Comparison of ENCODE assay signal across 8 cellular contexts in genomic region chr4:106316773-106317409, GRCh38. TPM values are rescaled to one million over a fixed set of nuclear protein-coding genes. Genes with fewer than 3 reads are reported as not detected.
DNase-seq lines count a peak whose midpoint lies in the region; ATAC-seq and TF ChIP-seq lines count a peak whose summit lies in the region.

No MANE protein-coding gene starts in this region.

- peak overlapping the region; percentile 62 for H3K4me2 ChIP-seq in neuronal stem cell (ENCODE audit: insufficient read depth, low read length, poor library complexity, severe bottlenecking)

- H3K4me3 ChIP-seq in HUES6 (ENCODE audit: low read depth, low read length) (peak overlapping the region; percentile 90), colonic mucosa (peak overlapping the region; percentile 91), neuronal stem cell (ENCODE audit: low read length in 2 of 2) (peak overlapping the region; percentile 82 to 91)

- peaks cover 6% of the 10 kb centered on the region for H3K36me3 Mint-ChIP-seq in natural killer cell treated with Interleukin-12 subunit alpha and Interleukin-12 subunit beta and Interleukin-15 and Interleukin-18, amount 100 ng/mL, for 72 hours
- peaks cover 25% of the 10 kb centered on the region for H3K36me3 Mint-ChIP-seq in activated CD4-positive, alpha-beta memory T cell treated with anti-CD3 and anti-CD28 coated beads, Interleukin-2, amount 10 ng/mL, durations not matched to agents 7 days and 5 days (ENCODE audit: low read depth)
- no peaks in the 10 kb centered on the region for H3K36me3 Mint-ChIP-seq in T-helper 17 cell (ENCODE audit: low read depth)

- no peaks in the 10 kb centered on the region for H3K9me3 Mint-ChIP-seq in natural killer cell treated with Interleukin-12 subunit alpha and Interleukin-12 subunit beta and Interleukin-15 and Interleukin-18, amount 100 ng/mL, for 72 hours
- no peaks in the 10 kb centered on the region for H3K9me3 Mint-ChIP-seq in activated CD4-positive, alpha-beta memory T cell treated with anti-CD3 and anti-CD28 coated beads, Interleukin-2, amount 10 ng/mL, durations not matched to agents 7 days and 5 days

- no peak overlapping the region for H3K27ac Mint-ChIP-seq in natural killer cell treated with Interleukin-12 subunit alpha and Interleukin-12 subunit beta and Interleukin-15 and Interleukin-18, amount 100 ng/mL, for 72 hours
- H3K27ac Mint-ChIP-seq in activated CD4-positive, alpha-beta memory T cell treated with anti-CD3 and anti-CD28 coated beads, Interleukin-2, amount 10 ng/mL, durations not matched to agents 7 days and 5 days, result no peak overlapping the region
- no peak overlapping the region for H3K27ac Mint-ChIP-seq in T-helper 17 cell

- no peaks in the 10 kb centered on the region for H3K27me3 ChIP-seq in HUES6 (ENCODE audit: control insufficient read depth, insufficient read depth, low read length)
- no peaks in the 10 kb centered on the region for H3K27me3 ChIP-seq in colonic mucosa
- H3K27me3 ChIP-seq in neuronal stem cell (ENCODE audit: control insufficient read depth in 3 of 3, insufficient read depth in 3 of 3, low read depth in 1 of 3, low read length in 3 of 3), result no peaks in the 10 kb centered on the region

- H3K23ac ChIP-seq in neuronal stem cell (ENCODE audit: low read depth, low read length, poor library complexity), result no peak overlapping the region

- H3K36me3 ChIP-seq in HUES6 (ENCODE audit: control insufficient read depth, insufficient read depth, low read length), result peaks cover 7% of the 10 kb centered on the region; the same call in 1 of the 2 replicates
- no peaks in the 10 kb centered on the region for H3K36me3 ChIP-seq in colonic mucosa
- H3K36me3 ChIP-seq in neuronal stem cell (replicated peaks in 1 of 2; ENCODE audit: control insufficient read depth in 2 of 2, insufficient read depth in 2 of 2, low read length in 2 of 2), result peaks cover 0 to 15% of the 10 kb centered on the region in 2 donors

- peaks cover 12 to 24% of the 10 kb centered on the region in 2 donors for H3K4me1 Mint-ChIP-seq in natural killer cell treated with Interleukin-12 subunit alpha and Interleukin-12 subunit beta and Interleukin-15 and Interleukin-18, amount 100 ng/mL, for 72 hours (ENCODE audit: low read depth in 2 of 2)
- H3K4me1 Mint-ChIP-seq in activated CD4-positive, alpha-beta memory T cell treated with anti-CD3 and anti-CD28 coated beads, Interleukin-2, amount 10 ng/mL, durations not matched to agents 7 days and 5 days, result peaks cover 35% of the 10 kb centered on the region
- peaks cover 19% of the 10 kb centered on the region for H3K4me1 Mint-ChIP-seq in T-helper 17 cell

- H3K79me1 ChIP-seq in neuronal stem cell (ENCODE audit: low read depth, low read length), result peaks cover 4% of the 10 kb centered on the region

- DNase-seq in colonic mucosa (no peak), neuronal stem cell (ENCODE audit: low spot score) (no peak), HT-29 (ENCODE audit: low spot score) (no peak), T-helper 17 cell (no peak)
- no peak for DNase-seq in natural killer cell treated with Interleukin-12 subunit alpha and Interleukin-12 subunit beta and Interleukin-15 and Interleukin-18, amount 100 ng/mL, for 72 hours (ENCODE audit: low spot score)
- DNase-seq in activated CD4-positive, alpha-beta memory T cell treated with anti-CD3 and anti-CD28 coated beads, Interleukin-2, amount 10 ng/mL, durations not matched to agents 7 days and 5 days, result no peak

- H2BK15ac ChIP-seq in neuronal stem cell (ENCODE audit: low read length), result no peak overlapping the region

- H3K18ac ChIP-seq in neuronal stem cell (ENCODE audit: low read length), result peak overlapping the region; percentile 84

- H2AK5ac ChIP-seq in neuronal stem cell (ENCODE audit: low read depth, low read length), result no peak overlapping the region

- H3K14ac ChIP-seq in neuronal stem cell (ENCODE audit: low read length), result no peak overlapping the region

- no peak overlapping the region for H2BK5ac ChIP-seq in neuronal stem cell (ENCODE audit: low read length)

- H2BK120ac ChIP-seq in neuronal stem cell (ENCODE audit: low read depth, low read length), result no peak overlapping the region

- POLR2A ChIA-PET in activated CD4-positive, alpha-beta memory T cell treated with anti-CD3 and anti-CD28 coated beads, Interleukin-2, amount 10 ng/mL, durations not matched to agents 7 days and 5 days (lab: Charles Lee), result interaction anchor here (1.4 to 2.1 kb wide), 2 partner anchors 11 to 30 kb away, joined by 3 to 18 read pairs; no protein-coding TSS in a partner anchor

- H3K27ac ChIP-seq in HUES6 (ENCODE audit: low read depth, low read length) (peak overlapping the region; percentile 99), colonic mucosa (peak overlapping the region; percentile 90), neuronal stem cell (replicated peaks; ENCODE audit: low read length) (peak overlapping the region; percentile 71)

- no peak overlapping the region for H4K8ac ChIP-seq in neuronal stem cell (ENCODE audit: low read depth, low read length)

- no peak overlapping the region for H3K4me3 Mint-ChIP-seq in natural killer cell treated with Interleukin-12 subunit alpha and Interleukin-12 subunit beta and Interleukin-15 and Interleukin-18, amount 100 ng/mL, for 72 hours
- no peak overlapping the region for H3K4me3 Mint-ChIP-seq in activated CD4-positive, alpha-beta memory T cell treated with anti-CD3 and anti-CD28 coated beads, Interleukin-2, amount 10 ng/mL, durations not matched to agents 7 days and 5 days
- no peak overlapping the region for H3K4me3 Mint-ChIP-seq in T-helper 17 cell

- H3K4ac ChIP-seq in neuronal stem cell (ENCODE audit: low read length), result no peak overlapping the region

- H3K4me1 ChIP-seq in HUES6 (ENCODE audit: control insufficient read depth, insufficient read depth, low read length) (0 out of 2 replicates have a peak, but pooled peaks cover 4% of the 10 kb centered on the region), colonic mucosa (no peaks in the 10 kb centered on the region), neuronal stem cell (ENCODE audit: control insufficient read depth in 2 of 2, insufficient read depth in 1 of 2, low read depth in 1 of 2, low read length in 2 of 2) (peaks cover 4 to 6% of the 10 kb centered on the region in 2 donors)

- TF ChIP-seq CTCF in colonic mucosa (IDR thresholded peaks at IDR 0.05), result no peak

- peaks cover 8% of the 10 kb centered on the region for H3K9me3 ChIP-seq in HUES6 (ENCODE audit: control insufficient read depth, insufficient read depth, low read depth, low read length)
- no peaks in the 10 kb centered on the region for H3K9me3 ChIP-seq in colonic mucosa
- H3K9me3 ChIP-seq in neuronal stem cell (replicated peaks in 1 of 2; ENCODE audit: control insufficient read depth in 2 of 2, insufficient read depth in 1 of 2, low read depth in 1 of 2, low read length in 2 of 2), result no peaks in the 10 kb centered on the region
- H3K9me3 ChIP-seq in T-helper 17 cell (ENCODE audit: control insufficient read depth, low read length, poor library complexity, severe bottlenecking), result no peaks in the 10 kb centered on the region

- no CpG with 5 or more reads among the region's 13 CpGs for WGBS in neuronal stem cell (ENCODE audit: extremely low coverage in 2 of 2, insufficient read length in 2 of 2, insufficient replicate concordance in 1 of 2), 2 donors

- ATAC-seq in GM19395 (IDR thresholded peaks at IDR 0.05; ENCODE audit: unreplicated experiment) (peak; percentile 16), T-helper 17 cell (no peak)
- ATAC-seq in natural killer cell treated with Interleukin-12 subunit alpha and Interleukin-12 subunit beta and Interleukin-15 and Interleukin-18, amount 100 ng/mL, for 72 hours, result no peak

- H2BK12ac ChIP-seq in neuronal stem cell (ENCODE audit: low read length), result no peak overlapping the region

- peak overlapping the region; percentile 28 for H4K91ac ChIP-seq in neuronal stem cell (ENCODE audit: low read depth, low read length, poor library complexity)

- H3K27me3 Mint-ChIP-seq in natural killer cell treated with Interleukin-12 subunit alpha and Interleukin-12 subunit beta and Interleukin-15 and Interleukin-18, amount 100 ng/mL, for 72 hours, result no peaks in the 10 kb centered on the region
- H3K27me3 Mint-ChIP-seq in activated CD4-positive, alpha-beta memory T cell treated with anti-CD3 and anti-CD28 coated beads, Interleukin-2, amount 10 ng/mL, durations not matched to agents 7 days and 5 days, result no peaks in the 10 kb centered on the region
- no peaks in the 10 kb centered on the region for H3K27me3 Mint-ChIP-seq in T-helper 17 cell

- H2AFZ ChIP-seq in neuronal stem cell (ENCODE audit: low read length), result peak overlapping the region; percentile 90

- H3K9ac ChIP-seq in HUES6 (ENCODE audit: low read length), result peak overlapping the region; percentile 100
- H3K9ac ChIP-seq in colonic mucosa (ENCODE audit: low read depth in 2 of 2, low read length in 2 of 2), result peak overlapping the region; percentile 80 to 97
- no peak overlapping the region for H3K9ac ChIP-seq in neuronal stem cell (ENCODE audit: low read depth, low read length, poor library complexity)

- CTCF ChIA-PET in activated CD4-positive, alpha-beta memory T cell treated with anti-CD3 and anti-CD28 coated beads, Interleukin-2, amount 10 ng/mL, durations not matched to agents 7 days and 5 days (lab: Charles Lee), result interaction anchor here (1.8 kb wide), 1 partner anchor 12 kb away, joined by 9 read pairs; no protein-coding TSS in a partner anchor

- intact Hi-C loops in colonic mucosa (cut with DNase I), result no loop called here

RNA-seq across cellular contexts. Expression of gene AIMP1, which starts 0.5 kb away (rescaled TPM):
- total RNA-seq in colonic mucosa (10 to 100 TPM; 45.1 to 56.2 TPM), T-helper 17 cell (10 to 100 TPM; 41.2 to 51.6 TPM)
- polyA plus RNA-seq in neuronal stem cell (2013, experiment 1 of 2), result 93.6 TPM
- 105 TPM for polyA plus RNA-seq in neuronal stem cell (2013, experiment 2 of 2)
- total RNA-seq in HT-29 (2014; rRNA removed; shearing (Covaris generic)), result 13.0 and 15.5 TPM in 2 replicates
- 10 to 100 TPM; 51.0 to 54.4 TPM for total RNA-seq in natural killer cell treated with Interleukin-12 subunit alpha and Interleukin-12 subunit beta and Interleukin-15 and Interleukin-18, amount 100 ng/mL, for 72 hours
- total RNA-seq in activated CD4-positive, alpha-beta memory T cell treated with anti-CD3 and anti-CD28 coated beads, Interleukin-2, amount 10 ng/mL, durations not matched to agents 7 days and 5 days, result 10 to 100 TPM; 49.5 to 52.4 TPM

RNA-seq across cellular contexts. Expression of gene TBCK, which starts 0.9 kb away (rescaled TPM):
- 10 to 100 TPM; 27.4 to 33.9 TPM for total RNA-seq in colonic mucosa
- polyA plus RNA-seq in neuronal stem cell (2013, experiment 1 of 2), result 13.9 TPM
- polyA plus RNA-seq in neuronal stem cell (2013, experiment 2 of 2), result 13.1 TPM
- 11.1 and 16.2 TPM in 2 replicates for total RNA-seq in HT-29 (2014; rRNA removed; shearing (Covaris generic))
- 10 to 100 TPM; 31.3 to 46.1 TPM for total RNA-seq in natural killer cell treated with Interleukin-12 subunit alpha and Interleukin-12 subunit beta and Interleukin-15 and Interleukin-18, amount 100 ng/mL, for 72 hours
- total RNA-seq in activated CD4-positive, alpha-beta memory T cell treated with anti-CD3 and anti-CD28 coated beads, Interleukin-2, amount 10 ng/mL, durations not matched to agents 7 days and 5 days, result 10 to 100 TPM; 25.4 to 26.8 TPM
- 10 to 100 TPM; 41.6 to 43.2 TPM for total RNA-seq in T-helper 17 cell

RNA-seq across cellular contexts. Expression of gene GIMD1, which starts 51.7 kb away (rescaled TPM):
- total RNA-seq in colonic mucosa (not detected), T-helper 17 cell (not detected)
- polyA plus RNA-seq in neuronal stem cell (2013, experiment 1 of 2), result not detected
- polyA plus RNA-seq in neuronal stem cell (2013, experiment 2 of 2), result not detected
- total RNA-seq in HT-29 (2014; rRNA removed; shearing (Covaris generic)), result not detected in 2 replicates
- not detected for total RNA-seq in natural killer cell treated with Interleukin-12 subunit alpha and Interleukin-12 subunit beta and Interleukin-15 and Interleukin-18, amount 100 ng/mL, for 72 hours
- total RNA-seq in activated CD4-positive, alpha-beta memory T cell treated with anti-CD3 and anti-CD28 coated beads, Interleukin-2, amount 10 ng/mL, durations not matched to agents 7 days and 5 days, result not detected
